In genomic region chr7:133124974-133125373, GRCh38 we compare ENCODE assay signal across 28 cellular contexts.
"Had no signal": no experiment of that assay in that cellular context is flagged by ENCODE, and none has a peak within 500 bp of the region (broad histone marks: within the 10 kb centered on the region; RNA-seq: fewer than 3 reads in every experiment).

No MANE protein-coding gene starts in this region.

- DNase-seq: dorsolateral prefrontal cortex; effector CD4-positive, alpha-beta T cell; endodermal cell; foreskin fibroblast; gastrocnemius medialis; head of caudate nucleus; kidney; left colon; left ventricle myocardium superior; lower lobe of right lung; naive B cell; pancreas; right lobe of liver; small intestine; stimulated activated CD4-positive, alpha-beta T cell treated with anti-CD3 and anti-CD28 coated beads, Interleukin-15, amount 100 ng/mL, for 24 hours; stimulated activated CD4-positive, alpha-beta T cell treated with anti-CD3 and anti-CD28 coated beads, Interleukin-2, amount 100 ng/mL, for 48 hours; stimulated activated naive CD4-positive, alpha-beta T cell; stimulated activated naive CD8-positive, alpha-beta T cell treated with anti-CD3 and anti-CD28 coated beads, Interleukin-15, amount 100 ng/mL, for 72 hours; transverse colon; upper lobe of right lung; uterus had no signal

- H3K27ac ChIP-seq: dorsolateral prefrontal cortex, epithelial cell of prostate, gastrocnemius medialis, lower lobe of right lung, neutrophil, pancreas, right lobe of liver, suprapubic skin, transverse colon, upper lobe of right lung, uterus had no signal

- ATAC-seq: esophagus mucosa; gastrocnemius medialis; left colon; left ventricle myocardium superior; lower lobe of right lung; natural killer cell treated with Interleukin-12 subunit alpha and Interleukin-12 subunit beta and Interleukin-15 and Interleukin-18, amount 100 ng/mL, for 72 hours; right lobe of liver; stimulated activated naive CD8-positive, alpha-beta T cell treated with anti-CD3 and anti-CD28 coated beads, Interleukin-15, amount 100 ng/mL, for 72 hours; upper lobe of right lung had no signal

- H3K4me1 Mint-ChIP-seq: naive B cell; neural crest cell; stimulated activated naive CD8-positive, alpha-beta T cell treated with anti-CD3 and anti-CD28 coated beads, Interleukin-15, amount 100 ng/mL, for 72 hours had no signal

- H3K27ac Mint-ChIP-seq: endodermal cell; naive B cell; natural killer cell treated with Interleukin-12 subunit alpha and Interleukin-12 subunit beta and Interleukin-15 and Interleukin-18, amount 100 ng/mL, for 72 hours; stimulated activated naive CD8-positive, alpha-beta T cell treated with anti-CD3 and anti-CD28 coated beads, Interleukin-15, amount 100 ng/mL, for 72 hours had no signal

- H3K9me3 ChIP-seq: gastrocnemius medialis, lower lobe of right lung, neutrophil, pancreas, right lobe of liver, suprapubic skin, transverse colon, upper lobe of right lung, uterus had no signal

- H3K27me3 ChIP-seq: dorsolateral prefrontal cortex, gastrocnemius medialis, pancreas, right lobe of liver, suprapubic skin, transverse colon, upper lobe of right lung, uterus had no signal

- H3K4me3 ChIP-seq: dorsolateral prefrontal cortex, gastrocnemius medialis, lower lobe of right lung, pancreas, right lobe of liver, suprapubic skin, transverse colon, upper lobe of right lung, uterus had no signal

- H3K36me3 ChIP-seq: gastrocnemius medialis, lower lobe of right lung, neutrophil, pancreas, right lobe of liver, suprapubic skin, transverse colon, upper lobe of right lung, uterus had no signal

- H3K36me3 Mint-ChIP-seq: natural killer cell treated with Interleukin-12 subunit alpha and Interleukin-12 subunit beta and Interleukin-15 and Interleukin-18, amount 100 ng/mL, for 72 hours had no signal

- H3K9me3 Mint-ChIP-seq: endodermal cell; natural killer cell treated with Interleukin-12 subunit alpha and Interleukin-12 subunit beta and Interleukin-15 and Interleukin-18, amount 100 ng/mL, for 72 hours; neural crest cell had no signal

- H3K4me3 Mint-ChIP-seq: endodermal cell; natural killer cell treated with Interleukin-12 subunit alpha and Interleukin-12 subunit beta and Interleukin-15 and Interleukin-18, amount 100 ng/mL, for 72 hours; neural crest cell; stimulated activated naive CD8-positive, alpha-beta T cell treated with anti-CD3 and anti-CD28 coated beads, Interleukin-15, amount 100 ng/mL, for 72 hours had no signal

- H3K4me1 ChIP-seq: gastrocnemius medialis, lower lobe of right lung, pancreas, right lobe of liver, suprapubic skin, transverse colon, upper lobe of right lung, uterus had no signal

- FAIRE-seq: colon, kidney, pancreas, small intestine had no signal
